Comparison of ENCODE assay signal across 19 cellular contexts in the genomic region with DNA sequence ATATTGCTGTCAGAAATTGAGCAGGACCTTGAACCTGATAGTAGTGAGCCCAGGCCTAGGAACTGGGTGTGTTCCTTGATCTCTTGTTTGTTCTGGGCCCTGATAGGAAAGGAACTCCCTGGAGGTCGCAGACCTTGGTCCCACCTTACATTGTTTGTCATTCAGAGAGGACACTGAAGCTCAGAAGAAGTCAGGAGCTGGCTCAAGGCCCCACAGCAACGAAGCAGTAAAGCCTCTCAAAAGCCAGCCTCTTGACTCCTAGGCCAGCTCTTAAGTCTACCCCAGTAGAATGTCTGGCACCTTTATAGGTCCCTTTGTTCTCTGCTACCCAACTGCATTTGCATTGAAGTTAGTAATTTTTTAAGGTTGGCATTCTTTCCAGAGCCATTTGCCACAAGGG.
"Had no signal": no experiment of that assay in that cellular context is flagged by ENCODE, and none has a peak within 500 bp of the region (broad histone marks: within the 10 kb centered on the region; RNA-seq: fewer than 3 reads in every experiment).

No MANE protein-coding gene starts in this region.

- H3K9me3 ChIP-seq: adrenal gland, esophagus squamous epithelium, gastrocnemius medialis, lower lobe of right lung, sigmoid colon, SK-N-SH, transverse colon had no signal

- H3K4me3 ChIP-seq: adrenal gland, coronary artery, esophagus squamous epithelium, gastrocnemius medialis, lower lobe of right lung, neural progenitor cell, sigmoid colon, transverse colon had no signal

- H3K4me2 ChIP-seq: neural progenitor cell, SK-N-SH had no signal

- H3K27me3 ChIP-seq: adrenal gland, esophagus squamous epithelium, gastrocnemius medialis, neural progenitor cell, sigmoid colon, transverse colon had no signal

- H3K4me3 Mint-ChIP-seq: activated B cell treated with CpG ODN at 0.5 μM for 24 hours; activated naive CD4-positive, alpha-beta T cell treated with anti-CD3 and anti-CD28 coated beads, Interleukin-2, amount 50 U/mL, for 24 hours; activated T-cell treated with anti-CD3 and anti-CD28 coated beads, Interleukin-2, amount 50 U/mL, for 4 hours; endodermal cell; neural progenitor cell; stimulated activated naive B cell treated with anti-CD40 and anti-IgM and Interleukin-4, amounts not matched to agents 10 μg/mL and 1 μg/mL and 100 μg/mL, for 72 hours had no signal

- H2AFZ ChIP-seq: neural progenitor cell had no signal

- H3K36me3 ChIP-seq: adrenal gland, esophagus squamous epithelium, gastrocnemius medialis, lower lobe of right lung, neural progenitor cell, sigmoid colon, transverse colon had no signal

- H3K36me3 Mint-ChIP-seq: activated naive CD4-positive, alpha-beta T cell treated with anti-CD3 and anti-CD28 coated beads, Interleukin-2, amount 50 U/mL, for 24 hours; naive thymus-derived CD8-positive, alpha-beta T cell; neural progenitor cell; stimulated activated naive B cell treated with anti-CD40 and anti-IgM and Interleukin-4, amounts not matched to agents 10 μg/mL and 1 μg/mL and 100 μg/mL, for 72 hours had no signal

- H3K9me3 Mint-ChIP-seq: activated B cell treated with CpG ODN at 0.5 μM for 24 hours; activated naive CD4-positive, alpha-beta T cell treated with anti-CD3 and anti-CD28 coated beads, Interleukin-2, amount 50 U/mL, for 24 hours; activated T-cell treated with anti-CD3 and anti-CD28 coated beads, Interleukin-2, amount 50 U/mL, for 4 hours; naive thymus-derived CD8-positive, alpha-beta T cell; neural progenitor cell; stimulated activated naive B cell treated with anti-CD40 and anti-IgM and Interleukin-4, amounts not matched to agents 10 μg/mL and 1 μg/mL and 100 μg/mL, for 72 hours had no signal

- H3K27ac Mint-ChIP-seq: activated B cell treated with CpG ODN at 0.5 μM for 24 hours; activated naive CD4-positive, alpha-beta T cell treated with anti-CD3 and anti-CD28 coated beads, Interleukin-2, amount 50 U/mL, for 24 hours; endodermal cell; neural progenitor cell; stimulated activated naive B cell treated with anti-CD40 and anti-IgM and Interleukin-4, amounts not matched to agents 10 μg/mL and 1 μg/mL and 100 μg/mL, for 72 hours had no signal

- H3K27ac ChIP-seq: adrenal gland, coronary artery, esophagus squamous epithelium, gastrocnemius medialis, lower lobe of right lung, neural progenitor cell, sigmoid colon, transverse colon had no signal

- H3K27me3 Mint-ChIP-seq: activated B cell treated with CpG ODN at 0.5 μM for 24 hours had no signal

- H3K4me1 ChIP-seq: adrenal gland, esophagus squamous epithelium, gastrocnemius medialis, lower lobe of right lung, neural progenitor cell, sigmoid colon, transverse colon had no signal

- H3K4me1 Mint-ChIP-seq: activated B cell treated with CpG ODN at 0.5 μM for 24 hours; stimulated activated naive B cell treated with anti-CD40 and anti-IgM and Interleukin-4, amounts not matched to agents 10 μg/mL and 1 μg/mL and 100 μg/mL, for 72 hours had no signal

- H3K9ac ChIP-seq: neural progenitor cell, SK-N-SH had no signal

- ATAC-seq: gastrocnemius medialis; lower lobe of right lung; stimulated activated naive B cell treated with anti-CD40 and anti-IgM and Interleukin-4, amounts not matched to agents 10 μg/mL and 1 μg/mL and 100 μg/mL, for 72 hours had no signal

- DNase-seq: activated B cell treated with CpG ODN at 0.5 μM for 24 hours; activated CD4-positive, alpha-beta T cell treated with anti-CD3 and anti-CD28 coated beads for 4 hours; activated CD8-positive, alpha-beta memory T cell treated with anti-CD3 and anti-CD28 coated beads, Interleukin-2, amount 50 U/mL, for 48 hours; activated T-cell treated with anti-CD3 and anti-CD28 coated beads, Interleukin-2, amount 50 U/mL, for 4 hours; adrenal gland; endodermal cell; esophagus squamous epithelium; gastrocnemius medialis; lower lobe of right lung; sigmoid colon; SK-N-SH; stimulated activated CD4-positive, alpha-beta T cell treated with anti-CD3 and anti-CD28 coated beads, Interleukin-2, amount 100 ng/mL, for 48 hours; stimulated activated CD8-positive, alpha-beta memory T cell treated with anti-CD3 and anti-CD28 coated beads, Interleukin-4, amount 100 ng/mL, for 48 hours; stimulated activated naive B cell treated with anti-CD40 and anti-IgM and Interleukin-4, amounts not matched to agents 10 μg/mL and 1 μg/mL and 100 μg/mL, for 72 hours; transverse colon had no signal
